8 cellular contexts compared by ENCODE assay signal in genomic region chr12:117875652-117876491, GRCh38.
A peak's percentile ranks its signal among the peaks of the same experiment; 100 is the strongest.
DNase-seq lines count a peak whose midpoint lies in the region; ATAC-seq lines count a peak whose summit lies in the region.

No MANE protein-coding gene starts in this region.

- DNase-seq in Ammon's horn (ENCODE audit: low spot score) (peak; percentile 66), HT1080 (ENCODE audit: low read depth) (peak; percentile 17), renal cortical epithelial cell (ENCODE audit: low read depth) (peak; percentile 47), HK-2 (ENCODE audit: unreplicated experiment) (no peak), NCI-H1694 (lab: John Stamatoyannopoulos, UW) (no peak), OCI-M1 (lab: John Stamatoyannopoulos, UW) (no peak)
- DNase-seq in T-helper 2 cell treated with Interferon-gamma antibody and Interleukin-4, amounts not matched to agents 5 μg/mL and 100 μg/mL, for 36 hours (ENCODE audit: low spot score): peak; percentile 5
- peak in 1 of 3 experiments; percentile 8 for DNase-seq in effector memory CD8-positive, alpha-beta T cell

- no peaks in the 10 kb centered on the region for H3K36me3 Mint-ChIP-seq in T-helper 2 cell treated with Interferon-gamma antibody and Interleukin-4, amounts not matched to agents 5 μg/mL and 100 μg/mL, for 36 hours (ENCODE audit: low read depth)
- peaks cover 9% of the 10 kb centered on the region for H3K36me3 Mint-ChIP-seq in effector memory CD8-positive, alpha-beta T cell (ENCODE audit: insufficient read depth)

- no peaks in the 10 kb centered on the region for H3K9me3 Mint-ChIP-seq in T-helper 2 cell treated with Interferon-gamma antibody and Interleukin-4, amounts not matched to agents 5 μg/mL and 100 μg/mL, for 36 hours
- H3K9me3 Mint-ChIP-seq in effector memory CD8-positive, alpha-beta T cell: no peaks in the 10 kb centered on the region

- peaks cover 14% of the 10 kb centered on the region for H3K27me3 Mint-ChIP-seq in T-helper 2 cell treated with Interferon-gamma antibody and Interleukin-4, amounts not matched to agents 5 μg/mL and 100 μg/mL, for 36 hours (ENCODE audit: low read depth)
- H3K27me3 Mint-ChIP-seq in effector memory CD8-positive, alpha-beta T cell: peaks cover under 1 to 33% of the 10 kb centered on the region in 2 donors

- H3K4me1 Mint-ChIP-seq in T-helper 2 cell treated with Interferon-gamma antibody and Interleukin-4, amounts not matched to agents 5 μg/mL and 100 μg/mL, for 36 hours (ENCODE audit: low read depth): peaks cover 3% of the 10 kb centered on the region
- H3K4me1 Mint-ChIP-seq in effector memory CD8-positive, alpha-beta T cell (ENCODE audit: low read depth in 2 of 2): peaks cover 6 to 11% of the 10 kb centered on the region in 2 donors

- peak; percentile 62 for ATAC-seq in effector memory CD8-positive, alpha-beta T cell (replicated peaks)

- H3K4me3 Mint-ChIP-seq in T-helper 2 cell treated with Interferon-gamma antibody and Interleukin-4, amounts not matched to agents 5 μg/mL and 100 μg/mL, for 36 hours: no peak overlapping the region
- H3K4me3 Mint-ChIP-seq in effector memory CD8-positive, alpha-beta T cell: peak overlapping the region in 1 of 2 donors; percentile 13

- no peak overlapping the region for H3K27ac Mint-ChIP-seq in T-helper 2 cell treated with Interferon-gamma antibody and Interleukin-4, amounts not matched to agents 5 μg/mL and 100 μg/mL, for 36 hours
- no peak overlapping the region for H3K27ac Mint-ChIP-seq in effector memory CD8-positive, alpha-beta T cell

Comparison
In these comparisons a context has a peak if more than half of its experiments do, and no peak if none do; other contexts are left out.
1. DNase-seq: peak in Ammon's horn (single experiment), HT1080 (single experiment), T-helper 2 cell treated with Interferon-gamma antibody and Interleukin-4, amounts not matched to agents 5 μg/mL and 100 μg/mL, for 36 hours (single experiment) and renal cortical epithelial cell (single experiment); none in HK-2 (single experiment), NCI-H1694 (single experiment) and OCI-M1 (single experiment).